Comparison of ENCODE assay signal across 1 cellular context in genomic region chr16:29973384-29974246, GRCh38.
TF ChIP-seq lines count a peak whose summit lies in the region.

TAOK2 (plus strand) TSS chr16:29973868; CDS start chr16:29977773, 3,905 bp downstream.

TF ChIP-seq in HEK293, 187 proteins besides CTCF, POLR2A, EP300 and RAD21 (continued from another document and continues in another):
- TF ChIP-seq, protein P1, sequence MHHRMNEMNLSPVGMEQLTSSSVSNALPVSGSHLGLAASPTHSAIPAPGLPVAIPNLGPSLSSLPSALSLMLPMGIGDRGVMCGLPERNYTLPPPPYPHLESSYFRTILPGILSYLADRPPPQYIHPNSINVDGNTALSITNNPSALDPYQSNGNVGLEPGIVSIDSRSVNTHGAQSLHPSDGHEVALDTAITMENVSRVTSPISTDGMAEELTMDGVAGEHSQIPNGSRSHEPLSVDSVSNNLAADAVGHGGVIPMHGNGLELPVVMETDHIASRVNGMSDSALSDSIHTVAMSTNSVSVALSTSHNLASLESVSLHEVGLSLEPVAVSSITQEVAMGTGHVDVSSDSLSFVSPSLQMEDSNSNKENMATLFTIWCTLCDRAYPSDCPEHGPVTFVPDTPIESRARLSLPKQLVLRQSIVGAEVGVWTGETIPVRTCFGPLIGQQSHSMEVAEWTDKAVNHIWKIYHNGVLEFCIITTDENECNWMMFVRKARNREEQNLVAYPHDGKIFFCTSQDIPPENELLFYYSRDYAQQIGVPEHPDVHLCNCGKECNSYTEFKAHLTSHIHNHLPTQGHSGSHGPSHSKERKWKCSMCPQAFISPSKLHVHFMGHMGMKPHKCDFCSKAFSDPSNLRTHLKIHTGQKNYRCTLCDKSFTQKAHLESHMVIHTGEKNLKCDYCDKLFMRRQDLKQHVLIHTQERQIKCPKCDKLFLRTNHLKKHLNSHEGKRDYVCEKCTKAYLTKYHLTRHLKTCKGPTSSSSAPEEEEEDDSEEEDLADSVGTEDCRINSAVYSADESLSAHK (tag by site-specific recombination; IDR thresholded peaks at IDR 0.05) = no peak
- TF ChIP-seq OSR2 (tag by site-specific recombination; IDR thresholded peaks at IDR 0.05) = no peak
- TF ChIP-seq, protein P2, sequence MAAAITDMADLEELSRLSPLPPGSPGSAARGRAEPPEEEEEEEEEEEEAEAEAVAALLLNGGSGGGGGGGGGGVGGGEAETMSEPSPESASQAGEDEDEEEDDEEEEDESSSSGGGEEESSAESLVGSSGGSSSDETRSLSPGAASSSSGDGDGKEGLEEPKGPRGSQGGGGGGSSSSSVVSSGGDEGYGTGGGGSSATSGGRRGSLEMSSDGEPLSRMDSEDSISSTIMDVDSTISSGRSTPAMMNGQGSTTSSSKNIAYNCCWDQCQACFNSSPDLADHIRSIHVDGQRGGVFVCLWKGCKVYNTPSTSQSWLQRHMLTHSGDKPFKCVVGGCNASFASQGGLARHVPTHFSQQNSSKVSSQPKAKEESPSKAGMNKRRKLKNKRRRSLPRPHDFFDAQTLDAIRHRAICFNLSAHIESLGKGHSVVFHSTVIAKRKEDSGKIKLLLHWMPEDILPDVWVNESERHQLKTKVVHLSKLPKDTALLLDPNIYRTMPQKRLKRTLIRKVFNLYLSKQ (tag by site-specific recombination; IDR thresholded peaks at IDR 0.05; ENCODE audit: borderline replicate concordance) = no peak
- TF ChIP-seq ZNF146 (tag by site-specific recombination; IDR thresholded peaks at IDR 0.05) = no peak
- TF ChIP-seq HOXD13 (CRISPR knock-in tag; IDR thresholded peaks at IDR 0.05; ENCODE audit: borderline replicate concordance) = no peak
- TF ChIP-seq ZNF248 (tag by site-specific recombination; IDR thresholded peaks at IDR 0.05) = no peak
- no peak for TF ChIP-seq ZBTB6 (tag by site-specific recombination; IDR thresholded peaks at IDR 0.05)
- TF ChIP-seq, protein P3, sequence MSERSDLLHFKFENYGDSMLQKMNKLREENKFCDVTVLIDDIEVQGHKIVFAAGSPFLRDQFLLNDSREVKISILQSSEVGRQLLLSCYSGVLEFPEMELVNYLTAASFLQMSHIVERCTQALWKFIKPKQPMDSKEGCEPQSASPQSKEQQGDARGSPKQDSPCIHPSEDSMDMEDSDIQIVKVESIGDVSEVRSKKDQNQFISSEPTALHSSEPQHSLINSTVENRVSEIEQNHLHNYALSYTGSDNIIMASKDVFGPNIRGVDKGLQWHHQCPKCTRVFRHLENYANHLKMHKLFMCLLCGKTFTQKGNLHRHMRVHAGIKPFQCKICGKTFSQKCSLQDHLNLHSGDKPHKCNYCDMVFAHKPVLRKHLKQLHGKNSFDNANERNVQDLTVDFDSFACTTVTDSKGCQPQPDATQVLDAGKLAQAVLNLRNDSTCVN (tag by site-specific recombination; optimal IDR thresholded peaks at IDR 0.05) = peak; percentile 99
- TF ChIP-seq ELK4 (IDR thresholded peaks at IDR 0.05; ENCODE audit: borderline replicate concordance, low read depth, low read length) = no peak
- 0 out of 2 replicates have a peak, but pooled peaks have one; percentile 6 for TF ChIP-seq ZNF513 (tag by site-specific recombination; IDR thresholded peaks at IDR 0.05)
- TF ChIP-seq ZNF138 (tag by site-specific recombination; IDR thresholded peaks at IDR 0.05; ENCODE audit: borderline replicate concordance) = no peak
- 0 out of 2 replicates have a peak, but pooled peaks have one; percentile 0 for TF ChIP-seq ZNF792 (tag by site-specific recombination; IDR thresholded peaks at IDR 0.05)
- TF ChIP-seq GLIS1 (tag by site-specific recombination; IDR thresholded peaks at IDR 0.05) = peak; percentile 73
- TF ChIP-seq ZBTB48 (tag by site-specific recombination; IDR thresholded peaks at IDR 0.05) = no peak
- no peak for TF ChIP-seq ZNF626 (tag by site-specific recombination; IDR thresholded peaks at IDR 0.05)
- no peak for TF ChIP-seq ZNF223 (tag by site-specific recombination; IDR thresholded peaks at IDR 0.05)
- TF ChIP-seq, protein P4, sequence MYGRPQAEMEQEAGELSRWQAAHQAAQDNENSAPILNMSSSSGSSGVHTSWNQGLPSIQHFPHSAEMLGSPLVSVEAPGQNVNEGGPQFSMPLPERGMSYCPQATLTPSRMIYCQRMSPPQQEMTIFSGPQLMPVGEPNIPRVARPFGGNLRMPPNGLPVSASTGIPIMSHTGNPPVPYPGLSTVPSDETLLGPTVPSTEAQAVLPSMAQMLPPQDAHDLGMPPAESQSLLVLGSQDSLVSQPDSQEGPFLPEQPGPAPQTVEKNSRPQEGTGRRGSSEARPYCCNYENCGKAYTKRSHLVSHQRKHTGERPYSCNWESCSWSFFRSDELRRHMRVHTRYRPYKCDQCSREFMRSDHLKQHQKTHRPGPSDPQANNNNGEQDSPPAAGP (tag by site-specific recombination; IDR thresholded peaks at IDR 0.05) = peak; percentile 69
- TF ChIP-seq ZFP37 (tag by site-specific recombination; IDR thresholded peaks at IDR 0.05) = no peak
- TF ChIP-seq ZFP41 (tag by site-specific recombination; IDR thresholded peaks at IDR 0.05; ENCODE audit: borderline replicate concordance) = no peak
- no peak for TF ChIP-seq GLI2 (tag by site-specific recombination; IDR thresholded peaks at IDR 0.05; ENCODE audit: borderline replicate concordance, low read depth)
- TF ChIP-seq ZNF394 (tag by site-specific recombination; IDR thresholded peaks at IDR 0.05; ENCODE audit: borderline replicate concordance) = peak; percentile 42; the same call in 1 of the 2 replicates
- no peak for TF ChIP-seq ZNF221 (tag by site-specific recombination; IDR thresholded peaks at IDR 0.05; ENCODE audit: borderline replicate concordance)
- peak; percentile 88 for TF ChIP-seq ZXDB (tag by site-specific recombination; IDR thresholded peaks at IDR 0.05)
- TF ChIP-seq ZNF354C (tag by site-specific recombination; IDR thresholded peaks at IDR 0.05; ENCODE audit: borderline replicate concordance, low read depth) = no peak
- no peak for TF ChIP-seq ZNF37A (tag by site-specific recombination; IDR thresholded peaks at IDR 0.05)
- TF ChIP-seq ZSCAN30 (tag by site-specific recombination; IDR thresholded peaks at IDR 0.05) = peak; percentile 14; the same call in 1 of the 2 replicates
- no peak; the same call in 1 of the 2 replicates for TF ChIP-seq SP7 (tag by site-specific recombination; IDR thresholded peaks at IDR 0.05)
- peak; percentile 45; the same call in 1 of the 2 replicates for TF ChIP-seq PBX3 (CRISPR knock-in tag; IDR thresholded peaks at IDR 0.05)
- TF ChIP-seq ZNF639 (tag by site-specific recombination; IDR thresholded peaks at IDR 0.05) = peak; percentile 74
- no peak for TF ChIP-seq ZNF324 (tag by site-specific recombination; IDR thresholded peaks at IDR 0.05)
- no peak for TF ChIP-seq ZNF645 (tag by site-specific recombination; IDR thresholded peaks at IDR 0.05)
- TF ChIP-seq, protein P5, sequence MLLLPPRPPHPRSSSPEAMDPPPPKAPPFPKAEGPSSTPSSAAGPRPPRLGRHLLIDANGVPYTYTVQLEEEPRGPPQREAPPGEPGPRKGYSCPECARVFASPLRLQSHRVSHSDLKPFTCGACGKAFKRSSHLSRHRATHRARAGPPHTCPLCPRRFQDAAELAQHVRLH (tag by site-specific recombination; IDR thresholded peaks at IDR 0.05) = no peak
- TF ChIP-seq ZNF423 (tag by site-specific recombination; IDR thresholded peaks at IDR 0.05) = no peak
- peak; percentile 76; the same call in 1 of the 2 replicates for TF ChIP-seq KLF16 (tag by site-specific recombination; IDR thresholded peaks at IDR 0.05)
- TF ChIP-seq ZBTB44 (tag by site-specific recombination; IDR thresholded peaks at IDR 0.05) = 0 out of 2 replicates have a peak, but pooled peaks have one; percentile 66
- TF ChIP-seq ZNF214 (tag by site-specific recombination; IDR thresholded peaks at IDR 0.05; ENCODE audit: borderline replicate concordance) = no peak
- TF ChIP-seq BCL11A (tag by site-specific recombination; IDR thresholded peaks at IDR 0.05; ENCODE audit: low read depth) = no peak
- no peak for TF ChIP-seq ATF2 (tag by site-specific recombination; IDR thresholded peaks at IDR 0.05; ENCODE audit: low read depth)
- TF ChIP-seq TRIM28 (IDR thresholded peaks at IDR 0.05; ENCODE audit: borderline replicate concordance, low read length) = no peak
- TF ChIP-seq ZNF600 (tag by site-specific recombination; IDR thresholded peaks at IDR 0.05) = peak; percentile 75
- TF ChIP-seq SALL2 (tag by site-specific recombination; IDR thresholded peaks at IDR 0.05; ENCODE audit: borderline replicate concordance) = no peak
- peak; percentile 92 for TF ChIP-seq ZNF335 (tag by site-specific recombination; conservative IDR thresholded peaks at IDR 0.05)
- 0 out of 2 replicates have a peak, but pooled peaks have one; percentile 86 for TF ChIP-seq REPIN1 (tag by site-specific recombination; IDR thresholded peaks at IDR 0.05; ENCODE audit: low read depth)
- no peak for TF ChIP-seq TCF7L2 (IDR thresholded peaks at IDR 0.05; ENCODE audit: borderline replicate concordance, low read depth, low read length)
- peak; percentile 72 for TF ChIP-seq ZBTB8A (tag by site-specific recombination; IDR thresholded peaks at IDR 0.05)
- no peak for TF ChIP-seq ZNF776 (tag by site-specific recombination; IDR thresholded peaks at IDR 0.05; ENCODE audit: borderline replicate concordance)
